ENCODE assay signal across 7 cellular contexts in genomic region chr20:1388706-1389483, GRCh38. TPM values are rescaled to one million over a fixed set of nuclear protein-coding genes. Genes with fewer than 3 reads are reported as not detected.
DNase-seq lines count a peak whose midpoint lies in the region; ATAC-seq and TF ChIP-seq lines count a peak whose summit lies in the region.

No MANE protein-coding gene starts in this region.

- H3K27ac ChIP-seq in esophagus muscularis mucosa (replicated peaks in 1 of 4) (peak overlapping the region; percentile 79 to 89 (median 84)), spleen (peak overlapping the region; percentile 10 to 97 (median 88))

- TF ChIP-seq CTCF in HFFc6 (IDR thresholded peaks at IDR 0.05) (no peak), esophagus muscularis mucosa (IDR thresholded peaks at IDR 0.05) (no peak), spleen (IDR thresholded peaks at IDR 0.05 in 8 of 11, conservative IDR thresholded peaks at IDR 0.05 in 3 of 11) (no peak)

- ATAC-seq in T-cell (replicated peaks in 1 of 4) = peak; percentile 23 to 36 (median 30)

- H3K4me3 Mint-ChIP-seq in HFFc6 = peak overlapping the region; percentile 45
- peak overlapping the region; percentile 73 to 82 (median 74) for H3K4me3 Mint-ChIP-seq in T-cell

- H3K9me3 ChIP-seq in esophagus muscularis mucosa (no peaks in the 10 kb centered on the region), spleen (no peaks in the 10 kb centered on the region)

- no peaks in the 10 kb centered on the region for H3K9me3 Mint-ChIP-seq in HFFc6
- H3K9me3 Mint-ChIP-seq in T-cell = no peaks in the 10 kb centered on the region

- DNase-seq in HFFc6 (no peak), T-cell (peak in 7 of 34 experiments; percentile 9 to 29 (median 18)), esophagus muscularis mucosa (ENCODE audit: extremely low spot score) (no peak), spleen (no peak), NCI-H187 treated with DMSO at 0.1 percent for 48 hours (lab: John Stamatoyannopoulos, UW) (no peak), NCI-H1092 (lab: John Stamatoyannopoulos, UW) (no peak), NCI-H446 (lab: John Stamatoyannopoulos, UW) (no peak)

- H3K27me3 Mint-ChIP-seq in HFFc6 (ENCODE audit: insufficient read depth) (no peaks in the 10 kb centered on the region), T-cell (no peaks in the 10 kb centered on the region)

- 63% methylated on average over 11 of the region's 11 CpGs for WGBS in esophagus muscularis mucosa
- WGBS in spleen, 5 donors = 18 to 31% (median 25%) methylated on average over 11 of the region's 11 CpGs

- intact Hi-C loops in esophagus muscularis mucosa (cut with DNase I) = no loop called here
- intact Hi-C loops in spleen (cut with DNase I; ENCODE audit: low total_unique reads) = no loop called here

- TF ChIP-seq EP300 in esophagus muscularis mucosa (IDR thresholded peaks at IDR 0.05) = no peak

- peak overlapping the region; percentile 71 for H3K27ac Mint-ChIP-seq in HFFc6
- peak overlapping the region; percentile 87 to 90 for H3K27ac Mint-ChIP-seq in T-cell

- H3K27me3 ChIP-seq in esophagus muscularis mucosa (no peaks in the 10 kb centered on the region), spleen (replicated peaks in 1 of 7) (no peaks in the 10 kb centered on the region)

- no peak for TF ChIP-seq POLR2A in esophagus muscularis mucosa (IDR thresholded peaks at IDR 0.05; ENCODE audit: low read depth)
- TF ChIP-seq POLR2A in spleen (IDR thresholded peaks at IDR 0.05) = no peak

- CTCF ChIA-PET in T-cell (lab: Charles Lee) = interaction anchor here in 1 of 2 donors (1.1 kb wide), 1 partner anchor 106 kb away, joined by 3 read pairs; no protein-coding TSS in a partner anchor

- H3K36me3 ChIP-seq in esophagus muscularis mucosa (peaks cover 0 to 14% (median 1%) of the 10 kb centered on the region in 4 donors), spleen (peaks cover 0 to 50% (median 2%) of the 10 kb centered on the region in 6 donors)

- peaks cover 11% of the 10 kb centered on the region; the same call in 1 of the 2 replicates for H3K36me3 Mint-ChIP-seq in HFFc6 (ENCODE audit: low read depth)
- peaks cover 14% of the 10 kb centered on the region for H3K36me3 Mint-ChIP-seq in T-cell

- H3K4me1 Mint-ChIP-seq in HFFc6 (ENCODE audit: low read depth) (peaks cover 86% of the 10 kb centered on the region), T-cell (peaks cover 86 to 94% (median 87%) of the 10 kb centered on the region in 3 donors)

- peak overlapping the region in 3 of 4 donors; percentile 4 to 23 (median 8) for H3K4me3 ChIP-seq in esophagus muscularis mucosa
- peak overlapping the region in 6 of 8 donors; percentile 1 to 98 (median 14) for H3K4me3 ChIP-seq in spleen

- peaks cover 59 to 91% (median 82%) of the 10 kb centered on the region in 4 donors for H3K4me1 ChIP-seq in esophagus muscularis mucosa
- H3K4me1 ChIP-seq in spleen = peaks cover 61 to 96% (median 92%) of the 10 kb centered on the region in 6 donors

- POLR2A ChIA-PET in T-cell (lab: Charles Lee) = no interaction called here

RNA-seq across cellular contexts. Expression of gene FKBP1A, which starts 4.0 kb away (rescaled TPM):
- total RNA-seq in HFFc6 (2021; fragmentation: NEBNext Ultra II Directional; extraction: Animal tissue kit (Norgen Biotek cat#: 25700)) = 100 to 1,000 TPM; 437 to 543 (median 491) TPM
- 10 to 100 TPM; 76.7 to 90.4 (median 79.9) TPM for total RNA-seq in T-cell
- 10 to 100 TPM; 84.3 to 99.2 (median 89.8) TPM for total RNA-seq in esophagus muscularis mucosa
- 100 to 1,000 TPM; 167 to 338 (median 260) TPM for total RNA-seq in spleen
- 100 to 1,000 TPM; 135 to 286 (median 209) TPM for polyA plus RNA-seq in spleen

RNA-seq across cellular contexts. Expression of gene SDCBP2, which starts 60.0 kb away (rescaled TPM):
- total RNA-seq in HFFc6 (2021; fragmentation: NEBNext Ultra II Directional; extraction: Animal tissue kit (Norgen Biotek cat#: 25700)) = 1 to 10 TPM in 1 of 6 experiments, under 1 TPM in 5; 0.51 to 1.5 (median 0.76) TPM
- total RNA-seq in T-cell = 1 to 10 TPM; 1.1 to 2.4 (median 2.2) TPM
- total RNA-seq in esophagus muscularis mucosa = 1 to 10 TPM; 2.1 to 6.2 (median 4.1) TPM
- total RNA-seq in spleen = 1 to 10 TPM; 2.1 to 7.1 (median 3.5) TPM
- 1 to 10 TPM; 2.0 to 3.7 (median 3.0) TPM for polyA plus RNA-seq in spleen
